6 cellular contexts compared by ENCODE assay signal in the genomic region with DNA sequence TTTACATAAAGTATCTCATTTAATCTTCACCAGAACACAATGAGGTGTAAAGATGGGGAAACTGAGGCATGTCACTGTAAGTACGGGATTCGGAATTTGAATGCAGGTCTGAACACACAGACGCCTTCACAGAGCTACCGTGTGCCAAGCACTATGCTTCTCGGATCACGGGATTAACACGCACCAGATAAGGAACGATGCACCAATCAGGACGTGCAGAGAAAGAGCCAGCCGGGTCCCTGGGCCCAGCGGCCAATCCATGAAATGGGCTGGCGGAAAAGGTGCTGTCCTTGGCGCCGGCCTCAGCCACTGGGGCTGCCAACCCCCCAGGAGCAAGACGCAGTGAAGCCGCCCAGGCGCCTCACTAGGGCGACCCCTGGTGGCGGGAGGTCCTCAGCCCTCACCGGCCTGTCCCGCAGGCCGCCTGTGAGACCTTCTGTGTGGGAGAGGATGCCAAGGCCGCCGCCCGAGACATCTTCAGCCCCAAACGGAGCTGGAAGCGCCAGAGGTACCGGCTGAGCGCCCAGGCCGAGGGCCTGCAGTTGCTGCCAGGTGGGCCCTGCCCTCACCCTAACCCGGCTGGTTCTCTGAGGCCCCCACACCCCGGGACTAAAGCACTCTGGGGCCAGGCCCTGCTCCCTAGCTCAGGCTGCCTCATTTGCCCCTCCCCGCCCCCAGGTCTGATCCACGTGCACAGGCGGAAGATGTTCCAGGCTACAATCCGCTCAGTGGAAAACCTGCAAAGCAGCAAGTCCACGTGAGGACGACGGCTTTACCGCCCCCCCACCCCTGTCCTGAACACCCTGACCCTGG. TPM values are rescaled to one million over a fixed set of nuclear protein-coding genes. Genes with fewer than 3 reads are reported as not detected.
DNase-seq lines count a peak whose midpoint lies in the region; ATAC-seq and TF ChIP-seq lines count a peak whose summit lies in the region.

No MANE protein-coding gene starts in this region.

- H3K27ac ChIP-seq in SJSA1: no peak overlapping the region

- DNase-seq in GM20000 (ENCODE audit: low spot score): peak; percentile 85
- DNase-seq in SJSA1 (ENCODE audit: low read depth in 1 of 2, low spot score in 2 of 2): peak; percentile 30 to 63
- DNase-seq in choroid plexus epithelial cell (ENCODE audit: low read depth): peak; percentile 46
- peak in 7 of 10 donors; percentile 37 to 93 (median 57) for DNase-seq in posterior cingulate gyrus
- DNase-seq in NCI-H2196 (lab: John Stamatoyannopoulos, UW; ENCODE audit: unreplicated experiment): no peak

- TF ChIP-seq CTCF in GM20000 (IDR thresholded peaks at IDR 0.05; ENCODE audit: extremely low read depth, missing control alignments) (peak; percentile 36), choroid plexus epithelial cell (conservative IDR thresholded peaks at IDR 0.05; ENCODE audit: low read depth, low read length) (peak; percentile 74)

- ATAC-seq in GM18498 (IDR thresholded peaks at IDR 0.05; ENCODE audit: unreplicated experiment): no peak

- H3K36me3 ChIP-seq in SJSA1: no peaks in the 10 kb centered on the region

- peaks cover 5% of the 10 kb centered on the region; the same call in 1 of the 2 replicates for H3K9me3 ChIP-seq in SJSA1 (replicated peaks)

- H3K27me3 ChIP-seq in SJSA1 (replicated peaks): peaks cover 24% of the 10 kb centered on the region

- peaks cover 22% of the 10 kb centered on the region for H3K4me1 ChIP-seq in SJSA1 (replicated peaks)

- H3K4me3 ChIP-seq in SJSA1 (no peak overlapping the region), choroid plexus epithelial cell (ENCODE audit: low read depth, low read length) (peak overlapping the region; percentile 28)

- intact Hi-C loops in posterior cingulate gyrus (cut with DNase I): no loop called here

RNA-seq across cellular contexts. Expression of a gene that starts 15.6 kb away (rescaled TPM):
- total RNA-seq in SJSA1 (2014; rRNA removed; shearing (Covaris generic)): not detected in 2 replicates

RNA-seq across cellular contexts. Expression of a gene that starts 17.9 kb away (rescaled TPM):
- total RNA-seq in SJSA1 (2014; rRNA removed; shearing (Covaris generic)): not detected in 2 replicates

RNA-seq across cellular contexts. Expression of a gene that starts 19.5 kb away (rescaled TPM):
- 24.6 and 38.2 TPM in 2 replicates for total RNA-seq in SJSA1 (2014; rRNA removed; shearing (Covaris generic))

RNA-seq across cellular contexts. Expression of a gene that starts 30.6 kb away (rescaled TPM):
- not detected in 2 replicates for total RNA-seq in SJSA1 (2014; rRNA removed; shearing (Covaris generic))

RNA-seq across cellular contexts. Expression of a gene that starts 39.6 kb away (rescaled TPM):
- total RNA-seq in SJSA1 (2014; rRNA removed; shearing (Covaris generic)): not detected in 2 replicates
